ENCODE assay signal across 8 cellular contexts in genomic region chr12:14802961-14803829, GRCh38. TPM values are rescaled to one million over a fixed set of nuclear protein-coding genes. Genes with fewer than 3 reads are reported as not detected.
DNase-seq lines count a peak whose midpoint lies in the region; ATAC-seq and TF ChIP-seq lines count a peak whose summit lies in the region.

C12orf60 (plus strand) TSS chr12:14803670; CDS start chr12:14822936, 19,266 bp downstream.
WBP11 (minus strand) TSS chr12:14803478; CDS start chr12:14801383, 2,095 bp downstream.

- peak within 1 kb of the TSS; percentile 99 for H3K4me3 ChIP-seq in CD4-positive, CD25-positive, alpha-beta regulatory T cell (ENCODE audit: low read depth, low read length)
- H3K4me3 ChIP-seq in left lung, result peak within 1 kb of the TSS; percentile 65 to 80

- H3K4me1 ChIP-seq in CD4-positive, CD25-positive, alpha-beta regulatory T cell (ENCODE audit: control insufficient read depth, insufficient read depth, low read length, poor library complexity, severe bottlenecking), result peaks cover 37% of the 10 kb centered on the region
- H3K4me1 ChIP-seq in left lung, result peaks cover 6 to 25% of the 10 kb centered on the region in 2 donors

- H3K27ac ChIP-seq in CD4-positive, CD25-positive, alpha-beta regulatory T cell (ENCODE audit: insufficient read depth, low read length, poor library complexity, severe bottlenecking), result peak within 1 kb of the TSS; percentile 96
- H3K27ac ChIP-seq in left lung, result peak within 1 kb of the TSS; percentile 89 to 91

- H3K4me1 Mint-ChIP-seq in CD4-positive, CD25-positive, alpha-beta regulatory T cell, result peaks cover 4 to 38% (median 29%) of the 10 kb centered on the region in 4 donors

- intact Hi-C loops in left lung (cut with DNase I), result no loop called here

- no peak within 1 kb of the TSS for H3K4me3 Mint-ChIP-seq in CD4-positive, CD25-positive, alpha-beta regulatory T cell

- no peak within 1 kb of the TSS for H3K27ac Mint-ChIP-seq in CD4-positive, CD25-positive, alpha-beta regulatory T cell

- H3K27me3 ChIP-seq in CD4-positive, CD25-positive, alpha-beta regulatory T cell (ENCODE audit: control insufficient read depth, insufficient read depth, low read length), result no peaks in the 10 kb centered on the region
- no peaks in the 10 kb centered on the region for H3K27me3 ChIP-seq in left lung

- ATAC-seq in CD4-positive, CD25-positive, alpha-beta regulatory T cell (ENCODE audit: low read depth in 2 of 2), result peak; percentile 98 to 99
- ATAC-seq in GM19397 (IDR thresholded peaks at IDR 0.05; ENCODE audit: unreplicated experiment) (peak; percentile 99), HG03558 (IDR thresholded peaks at IDR 0.05; ENCODE audit: extremely low read depth, unreplicated experiment) (peak; percentile 99), left lung (peak; percentile 100)

- DNase-seq in CD4-positive, CD25-positive, alpha-beta regulatory T cell, result peak; percentile 86 to 98 (median 91)
- DNase-seq in NCI-H748 (lab: John Stamatoyannopoulos, UW; ENCODE audit: unreplicated experiment), result peak; percentile 98
- peak; percentile 58 to 90 for DNase-seq in activated CD4-positive, alpha-beta T cell treated with anti-CD3 and anti-CD28 coated beads, Interleukin-2, amount 50 U/mL, for 24 hours (ENCODE audit: low read depth in 1 of 2, low spot score in 1 of 2)
- DNase-seq in dermis microvascular lymphatic vessel endothelial cell (ENCODE audit: low read depth in 2 of 2), result peak; percentile 98 to 99
- DNase-seq in left lung, result peak; percentile 91 to 94
- DNase-seq in stimulated activated CD4-positive, alpha-beta T cell treated with anti-CD3 and anti-CD28 coated beads, Interleukin-2, amount 100 ng/mL, for 4 hours (ENCODE audit: low read depth), result peak; percentile 83

- peaks cover 5% of the 10 kb centered on the region for H3K36me3 Mint-ChIP-seq in CD4-positive, CD25-positive, alpha-beta regulatory T cell

- H3K9me3 Mint-ChIP-seq in CD4-positive, CD25-positive, alpha-beta regulatory T cell, result no peaks in the 10 kb centered on the region

- peaks cover 19% of the 10 kb centered on the region for H3K36me3 ChIP-seq in CD4-positive, CD25-positive, alpha-beta regulatory T cell (ENCODE audit: control insufficient read depth, insufficient read depth, low read length)
- H3K36me3 ChIP-seq in left lung, result peaks cover 0 to 15% of the 10 kb centered on the region in 2 donors

- no peak for TF ChIP-seq CTCF in left lung (IDR thresholded peaks at IDR 0.05)

- H3K9me3 ChIP-seq in CD4-positive, CD25-positive, alpha-beta regulatory T cell (ENCODE audit: control insufficient read depth in 2 of 2, low read length in 2 of 2), result no peaks in the 10 kb centered on the region
- H3K9me3 ChIP-seq in left lung, result no peaks in the 10 kb centered on the region

- H3K27me3 Mint-ChIP-seq in CD4-positive, CD25-positive, alpha-beta regulatory T cell, result no peaks in the 10 kb centered on the region

RNA-seq across cellular contexts. Expression of gene C12orf60, which starts in this region (rescaled TPM):
- total RNA-seq in CD4-positive, CD25-positive, alpha-beta regulatory T cell, result 0.54 TPM
- 1 to 10 TPM; 1.4 to 2.8 (median 1.7) TPM for polyA plus RNA-seq in CD4-positive, CD25-positive, alpha-beta regulatory T cell
- total RNA-seq in dermis microvascular lymphatic vessel endothelial cell, result 0.63 and 0.77 TPM in 2 replicates
- total RNA-seq in left lung, result 1 to 10 TPM in 1 of 2 donors, under 1 TPM in 1; 0.81 to 1.2 TPM

RNA-seq across cellular contexts. Expression of gene WBP11, which starts in this region (rescaled TPM):
- 119 TPM for total RNA-seq in CD4-positive, CD25-positive, alpha-beta regulatory T cell
- polyA plus RNA-seq in CD4-positive, CD25-positive, alpha-beta regulatory T cell, result 10 to 100 TPM; 50.7 to 61.0 (median 56.0) TPM
- total RNA-seq in dermis microvascular lymphatic vessel endothelial cell (12.0 and 14.6 TPM in 2 replicates), left lung (10 to 100 TPM; 38.6 to 53.5 TPM)

Comparison
In these comparisons a context has a peak if more than half of its experiments do, and no peak if none do; other contexts are left out.
1. Peak in every context shown above with its lines: DNase-seq, ATAC-seq, H3K4me3 ChIP-seq and H3K27ac ChIP-seq.